ENCODE assay signal across 34 cellular contexts in genomic region chr7:157736341-157736740, GRCh38.
"Had no signal": no experiment of that assay in that cellular context is flagged by ENCODE, and none has a peak within 500 bp of the region (broad histone marks: within the 10 kb centered on the region; RNA-seq: fewer than 3 reads in every experiment).

No MANE protein-coding gene starts in this region.

- DNase-seq: Karpas-422, Kasumi-1, KG1, MG63, MM.1S, MV-4-11, NCI-H1048, NCI-H1092, NCI-H1092 treated with DMSO at 0.1 percent for 48 hours, NCI-H1105, NCI-H1105 treated with DMSO at 0.1 percent for 48 hours, NCI-H1417, NCI-H1417 treated with DMSO at 0.1 percent for 48 hours, NCI-H1436, NCI-H1436 treated with DMSO at 0.1 percent for 48 hours, NCI-H146, NCI-H1694, NCI-H1694 treated with DMSO at 0.1 percent for 48 hours, NCI-H187, NCI-H187 treated with DMSO at 0.1 percent for 48 hours, NCI-H1930, NCI-H2029, NCI-H2029 treated with DMSO at 0.1 percent for 48 hours, NCI-H2081, NCI-H2081 treated with DMSO at 0.1 percent for 48 hours, NCI-H2107, NCI-H2171, NCI-H2171 treated with DMSO at 0.1 percent for 48 hours, NCI-H2227 treated with DMSO at 0.1 percent for 48 hours, NCI-H226, NCI-H345, NCI-H446, NCI-H446 treated with DMSO at 0.1 percent for 48 hours had no signal

- H3K27me3 ChIP-seq: MG63 had no signal

- H3K4me2 ChIP-seq: KMS-11 had no signal

- H3K9me3 ChIP-seq: MG63 had no signal

- H3K9ac ChIP-seq: KMS-11 had no signal

- H3K36me3 ChIP-seq: MG63 had no signal

- H3K4me3 ChIP-seq: MG63 had no signal

- H3K27ac ChIP-seq: KMS-11 had no signal
